ENCODE assay signal across 9 cellular contexts in the genomic region with DNA sequence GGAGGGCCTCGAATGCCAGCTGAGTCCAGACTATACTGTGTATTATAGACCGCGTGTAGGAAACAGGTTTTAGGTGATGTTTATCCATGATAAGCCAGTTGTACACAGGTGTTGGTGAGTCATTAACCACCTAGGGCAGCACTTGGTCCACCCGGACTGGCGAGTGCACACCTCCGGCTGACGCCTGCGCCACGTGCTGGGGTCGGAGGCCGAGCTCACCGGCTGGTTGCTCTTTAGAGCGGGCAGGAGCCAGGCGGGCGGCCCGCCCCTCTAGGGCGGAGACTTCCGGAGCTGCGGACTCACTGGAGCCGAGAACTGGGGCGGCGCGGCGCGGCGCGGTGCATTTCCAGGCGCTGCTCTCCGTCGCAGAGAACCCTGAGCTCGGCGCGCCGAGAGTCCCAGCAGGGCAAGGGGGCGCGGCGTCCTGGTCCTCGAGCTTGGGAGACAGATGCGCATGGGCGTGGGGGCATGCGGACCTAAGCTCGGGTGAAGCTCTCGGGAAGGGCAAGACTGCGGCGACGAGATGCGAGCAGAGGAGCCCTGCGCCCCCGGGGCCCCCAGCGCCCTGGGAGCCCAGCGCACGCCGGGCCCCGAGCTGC. TPM values are rescaled to one million over a fixed set of nuclear protein-coding genes. Genes with fewer than 3 reads are reported as not detected.
A peak's percentile ranks its signal among the peaks of the same experiment; 100 is the strongest.
DNase-seq lines count a peak whose midpoint lies in the region; ATAC-seq and TF ChIP-seq lines count a peak whose summit lies in the region.
"Had no signal": no experiment of that assay in that cellular context is flagged by ENCODE, and none has a peak within 500 bp of the region (broad histone marks: within the 10 kb centered on the region; RNA-seq: fewer than 3 reads in every experiment).

Gene ESYT3, plus strand, starts transcription at position 341 of the 599 bp plus-strand sequence. Its CDS starts 183 bp downstream, at position 524.

- no peaks in the 10 kb centered on the region for H3K9me3 Mint-ChIP-seq in stimulated activated memory B cell treated with anti-CD40 and anti-IgM and Interleukin-4, amounts not matched to agents 10 μg/mL and 1 μg/mL and 100 μg/mL, for 72 hours

- no peak within 1 kb of the TSS for H3K27ac ChIP-seq in fibroblast of lung (ENCODE audit: insufficient read depth, low read length)

- peak within 1 kb of the TSS; percentile 26 for H3K4me2 ChIP-seq in fibroblast of lung (ENCODE audit: extremely low read depth, insufficient read depth, low read length)

- peak within 1 kb of the TSS; percentile 63 for H3K4me3 Mint-ChIP-seq in stimulated activated memory B cell treated with anti-CD40 and anti-IgM and Interleukin-4, amounts not matched to agents 10 μg/mL and 1 μg/mL and 100 μg/mL, for 72 hours

- no peak for TF ChIP-seq CTCF in fibroblast of lung (conservative IDR thresholded peaks at IDR 0.05 in 1 of 2, IDR thresholded peaks at IDR 0.05 in 1 of 2; ENCODE audit: low read depth in 1 of 2, low read length in 2 of 2)

- no peaks in the 10 kb centered on the region for H4K20me1 ChIP-seq in fibroblast of lung (ENCODE audit: control insufficient read depth, extremely low read depth, insufficient read depth, low read length)

- no peak within 1 kb of the TSS for H3K27ac Mint-ChIP-seq in stimulated activated memory B cell treated with anti-CD40 and anti-IgM and Interleukin-4, amounts not matched to agents 10 μg/mL and 1 μg/mL and 100 μg/mL, for 72 hours

- H3K4me1 ChIP-seq in fibroblast of lung (ENCODE audit: control insufficient read depth, extremely low read depth, insufficient read depth, low read length) (no peaks in the 10 kb centered on the region), mucosa of stomach (ENCODE audit: control insufficient read depth, insufficient read depth, low read length) (peaks cover 3% of the 10 kb centered on the region)

- H3K36me3 ChIP-seq in fibroblast of lung (ENCODE audit: control insufficient read depth, insufficient read depth, low read length) = no peaks in the 10 kb centered on the region
- H3K36me3 ChIP-seq in mucosa of stomach (ENCODE audit: control insufficient read depth, insufficient read depth, low read length) = no peaks in the 10 kb centered on the region

- no peak for DNase-seq in activated CD4-positive, CD25-positive, alpha-beta regulatory T cell (lab: John Stamatoyannopoulos, UW)
- DNase-seq in NCI-H2227 treated with DMSO at 0.1 percent for 48 hours (lab: John Stamatoyannopoulos, UW) (peak; percentile 31), activated T-cell treated with anti-CD3 and anti-CD28 coated beads for 4 hours (peak; percentile 5), fibroblast of lung (ENCODE audit: low read depth in 2 of 2) (peak; percentile 26 to 63)
- DNase-seq: DND-41 had no signal

- peaks cover 80% of the 10 kb centered on the region for H3K27me3 Mint-ChIP-seq in stimulated activated memory B cell treated with anti-CD40 and anti-IgM and Interleukin-4, amounts not matched to agents 10 μg/mL and 1 μg/mL and 100 μg/mL, for 72 hours

- peaks cover 11% of the 10 kb centered on the region for H3K4me1 Mint-ChIP-seq in stimulated activated memory B cell treated with anti-CD40 and anti-IgM and Interleukin-4, amounts not matched to agents 10 μg/mL and 1 μg/mL and 100 μg/mL, for 72 hours

- no peaks in the 10 kb centered on the region for H3K36me3 Mint-ChIP-seq in stimulated activated memory B cell treated with anti-CD40 and anti-IgM and Interleukin-4, amounts not matched to agents 10 μg/mL and 1 μg/mL and 100 μg/mL, for 72 hours

- H3K9ac ChIP-seq in fibroblast of lung (ENCODE audit: insufficient read depth, low read length) (no peak within 1 kb of the TSS), mucosa of stomach (ENCODE audit: low read length) (peak within 1 kb of the TSS; percentile 66)

- H2AFZ ChIP-seq in fibroblast of lung (ENCODE audit: low read length) = no peak within 1 kb of the TSS

- H3K9me3 ChIP-seq in fibroblast of lung (ENCODE audit: control insufficient read depth, insufficient read depth, low read depth, low read length) (no peaks in the 10 kb centered on the region), mucosa of stomach (ENCODE audit: control insufficient read depth, low read length) (peaks cover 4% of the 10 kb centered on the region)

- H3K4me3 ChIP-seq in fibroblast of lung (replicated peaks in 1 of 4; ENCODE audit: control extremely low read depth in 1 of 4, insufficient read depth in 1 of 4, low read depth in 3 of 4, low read length in 4 of 4) (peak within 1 kb of the TSS; percentile 6 to 50 (median 20)), mucosa of stomach (ENCODE audit: low read length) (peak within 1 kb of the TSS; percentile 55)

- H3K27me3 ChIP-seq in fibroblast of lung (ENCODE audit: control insufficient read depth, insufficient read depth, low read length) = peaks cover 37% of the 10 kb centered on the region
- H3K27me3 ChIP-seq in mucosa of stomach (ENCODE audit: control insufficient read depth, insufficient read depth, low read length) = peaks cover 41% of the 10 kb centered on the region

- peak; percentile 71 to 79 for ATAC-seq in activated CD4-positive, CD25-positive, alpha-beta regulatory T cell treated with anti-CD3 and anti-CD28 coated beads, Interleukin-2, amount 50 U/mL, for 24 hours
- peak; percentile 49 for ATAC-seq in stimulated activated memory B cell treated with anti-CD40 and anti-IgM and Interleukin-4, amounts not matched to agents 10 μg/mL and 1 μg/mL and 100 μg/mL, for 72 hours
- ATAC-seq in GM21786 (IDR thresholded peaks at IDR 0.05; ENCODE audit: unreplicated experiment) = no peak

- no peaks in the 10 kb centered on the region for H3K79me2 ChIP-seq in fibroblast of lung (ENCODE audit: control insufficient read depth, insufficient read depth, low read length)

RNA-seq across cellular contexts. Expression of gene ESYT3, which starts in this region (rescaled TPM):
- 0.17 and 0.51 TPM in 2 replicates for total RNA-seq in fibroblast of lung
- polyA plus RNA-seq in fibroblast of lung = 0.11 TPM in 1 of 2 replicates, not detected in the other
- polyA plus RNA-seq in fibroblast of lung (2012) = 0.18 TPM in 1 of 2 replicates, not detected in the other
- polyA minus RNA-seq in fibroblast of lung (ENCODE audit: low replicate concordance) = not detected in 2 replicates

Comparison
In these comparisons a context has a peak if more than half of its experiments do, and no peak if none do; other contexts are left out.
1. Peak in DNase-seq, H3K4me3 ChIP-seq and H3K4me2 ChIP-seq in fibroblast of lung; RNA of the gene not detected or under 1 TPM.
2. DNase-seq: peak in NCI-H2227 treated with DMSO at 0.1 percent for 48 hours (single experiment) and activated T-cell treated with anti-CD3 and anti-CD28 coated beads for 4 hours (single experiment); none in activated CD4-positive, CD25-positive, alpha-beta regulatory T cell (0 of 4).